In genomic region chr12:30694412-30694955, GRCh38 we compare ENCODE assay signal across 8 cellular contexts. TPM values are rescaled to one million over a fixed set of nuclear protein-coding genes. Genes with fewer than 3 reads are reported as not detected.
DNase-seq lines count a peak whose midpoint lies in the region; ATAC-seq and TF ChIP-seq lines count a peak whose summit lies in the region.

No MANE protein-coding gene starts in this region.

- DNase-seq in DMS53 (lab: John Stamatoyannopoulos, UW) (peak; percentile 91), iPS-NIHi11 (ENCODE audit: low spot score) (peak; percentile 16), thoracic aorta (ENCODE audit: low spot score) (no peak), head of caudate nucleus (no peak)
- no peak for DNase-seq in activated CD4-positive, alpha-beta memory T cell treated with anti-CD3 and anti-CD28 coated beads for 36 hours

- intact Hi-C loops in activated CD4-positive, alpha-beta memory T cell treated with anti-CD3 and anti-CD28 coated beads for 36 hours (cut with micrococcal nuclease): loop anchor here (2.0 to 10.0 kb wide), 2 partner anchors 100 to 380 kb away; partner anchors contain the start of gene DDX11
- intact Hi-C loops in head of caudate nucleus (cut with DNase I): loop anchor here (2.0 kb wide), 1 partner anchor 60 kb away; the partner anchor contains the start of gene CAPRIN2

- H3K27me3 Mint-ChIP-seq in activated CD4-positive, alpha-beta memory T cell treated with anti-CD3 and anti-CD28 coated beads for 36 hours: no peaks in the 10 kb centered on the region

- H3K4me1 ChIP-seq in thoracic aorta (ENCODE audit: control insufficient read depth in 1 of 2, low read depth in 2 of 2): peaks cover 21 to 44% of the 10 kb centered on the region in 2 donors

- peak overlapping the region; percentile 88 for H3K4me3 Mint-ChIP-seq in activated CD4-positive, alpha-beta memory T cell treated with anti-CD3 and anti-CD28 coated beads for 36 hours

- peak overlapping the region; percentile 99 for H3K4me3 ChIP-seq in thoracic aorta

- no peak for TF ChIP-seq CTCF in thoracic aorta (IDR thresholded peaks at IDR 0.05)

- H3K9me3 ChIP-seq in thoracic aorta: no peaks in the 10 kb centered on the region

- POLR2A ChIA-PET in activated CD4-positive, alpha-beta memory T cell treated with anti-CD3 and anti-CD28 coated beads for 36 hours (lab: Charles Lee): no interaction called here

- peak overlapping the region in 1 of 2 donors; percentile 66 for H3K27ac ChIP-seq in thoracic aorta

- H3K36me3 Mint-ChIP-seq in activated CD4-positive, alpha-beta memory T cell treated with anti-CD3 and anti-CD28 coated beads for 36 hours: peaks cover 4% of the 10 kb centered on the region

- H3K36me3 ChIP-seq in thoracic aorta: no peaks in the 10 kb centered on the region

- CTCF ChIA-PET in activated CD4-positive, alpha-beta memory T cell treated with anti-CD3 and anti-CD28 coated beads for 36 hours (lab: Charles Lee): interaction anchor here (1.1 to 2.5 kb wide), 6 partner anchors 15 to 153 kb away, joined by 4 to 11 read pairs (median 6); partner anchors contain the start of gene CAPRIN2

- no peak overlapping the region for H3K27ac Mint-ChIP-seq in activated CD4-positive, alpha-beta memory T cell treated with anti-CD3 and anti-CD28 coated beads for 36 hours

- ATAC-seq in HG02885 (IDR thresholded peaks at IDR 0.05; ENCODE audit: poor library complexity, unreplicated experiment): peak; percentile 42
- ATAC-seq in thoracic aorta (ENCODE audit: insufficient number of reproducible peaks, low FRiP score, low read depth): peak; percentile 10
- no peak for ATAC-seq in HG03108 (IDR thresholded peaks at IDR 0.05; ENCODE audit: unreplicated experiment)
- ATAC-seq in GM18870 (IDR thresholded peaks at IDR 0.05; ENCODE audit: unreplicated experiment): no peak

- peaks cover 32% of the 10 kb centered on the region for H3K4me1 Mint-ChIP-seq in activated CD4-positive, alpha-beta memory T cell treated with anti-CD3 and anti-CD28 coated beads for 36 hours (ENCODE audit: low read depth)

- H3K27me3 ChIP-seq in thoracic aorta (replicated peaks; ENCODE audit: insufficient read depth): no peaks in the 10 kb centered on the region

- H3K9me3 Mint-ChIP-seq in activated CD4-positive, alpha-beta memory T cell treated with anti-CD3 and anti-CD28 coated beads for 36 hours: no peaks in the 10 kb centered on the region

RNA-seq across cellular contexts. Expression of gene IPO8, which starts 1.2 kb away (rescaled TPM):
- total RNA-seq in activated CD4-positive, alpha-beta memory T cell treated with anti-CD3 and anti-CD28 coated beads for 36 hours: 10 to 100 TPM; 39.2 to 41.3 TPM
- 10 to 100 TPM; 28.8 to 49.4 TPM for total RNA-seq in thoracic aorta

Comparison
In these comparisons a context has a peak if more than half of its experiments do, and no peak if none do; other contexts are left out.
1. DNase-seq: peak in DMS53 (single experiment) and iPS-NIHi11 (single experiment); none in activated CD4-positive, alpha-beta memory T cell treated with anti-CD3 and anti-CD28 coated beads for 36 hours (single experiment), thoracic aorta (single experiment) and head of caudate nucleus (0 of 42).
2. ATAC-seq: peak in HG02885 (single experiment) and thoracic aorta (single experiment); none in HG03108 (single experiment) and GM18870 (single experiment).